In genomic region chrX:147901476-147902126, GRCh38 we compare ENCODE assay signal across 33 cellular contexts. TPM values are rescaled to one million over a fixed set of nuclear protein-coding genes. Genes with fewer than 3 reads are reported as not detected.
A peak's percentile ranks its signal among the peaks of the same experiment; 100 is the strongest.
DNase-seq lines count a peak whose midpoint lies in the region; ATAC-seq and TF ChIP-seq lines count a peak whose summit lies in the region.
"Had no signal": no experiment of that assay in that cellular context is flagged by ENCODE, and none has a peak within 500 bp of the region (broad histone marks: within the 10 kb centered on the region; RNA-seq: fewer than 3 reads in every experiment).

No MANE protein-coding gene starts in this region.

- no peaks in the 10 kb centered on the region for H3K36me3 Mint-ChIP-seq in CD4-positive, alpha-beta memory T cell
- H3K36me3 Mint-ChIP-seq: naive thymus-derived CD8-positive, alpha-beta T cell; WTC11 had no signal

- H2AFZ ChIP-seq in OCI-LY3 (ENCODE audit: low read depth, low read length): 0 out of 2 replicates have a peak overlapping the region, but pooled peaks have one; percentile 60
- H2AFZ ChIP-seq in trophoblast cell (ENCODE audit: insufficient read depth, low read length, poor library complexity): no peak overlapping the region

- H3K4me2 ChIP-seq in OCI-LY3 (ENCODE audit: low read length) (no peak overlapping the region), trophoblast cell (ENCODE audit: low read length) (no peak overlapping the region)
- H3K4me2 ChIP-seq: KMS-11 had no signal

- H3K9me3 ChIP-seq in OCI-LY3 (ENCODE audit: insufficient read depth, low read length): no peaks in the 10 kb centered on the region
- H3K9me3 ChIP-seq in trophoblast cell (ENCODE audit: insufficient read depth, low read depth, low read length): no peaks in the 10 kb centered on the region
- no peaks in the 10 kb centered on the region for H3K9me3 ChIP-seq in CD4-positive, alpha-beta memory T cell (ENCODE audit: control insufficient read depth in 1 of 2, low read length in 2 of 2)
- H3K9me3 ChIP-seq: upper lobe of left lung had no signal

- H3K36me3 ChIP-seq in OCI-LY3 (replicated peaks; ENCODE audit: low read depth, low read length) (no peaks in the 10 kb centered on the region), trophoblast cell (ENCODE audit: control insufficient read depth in 1 of 2, insufficient read depth in 2 of 2, low read length in 2 of 2) (no peaks in the 10 kb centered on the region)
- no peaks in the 10 kb centered on the region for H3K36me3 ChIP-seq in CD4-positive, alpha-beta memory T cell (ENCODE audit: insufficient read depth, low read length)
- H3K36me3 ChIP-seq: upper lobe of left lung had no signal

- H4K20me1 ChIP-seq in OCI-LY3 (ENCODE audit: insufficient read depth, low read length): no peaks in the 10 kb centered on the region

- H2BK5ac ChIP-seq in trophoblast cell (ENCODE audit: low read depth, low read length, poor library complexity): peak overlapping the region; percentile 40

- H3K4me3 ChIP-seq in OCI-LY3 (ENCODE audit: low read length): no peak overlapping the region
- H3K4me3 ChIP-seq in epithelial cell of esophagus (ENCODE audit: low read length): no peak overlapping the region
- no peak overlapping the region for H3K4me3 ChIP-seq in trophoblast cell (ENCODE audit: low read depth, low read length)
- no peak overlapping the region for H3K4me3 ChIP-seq in CD4-positive, alpha-beta memory T cell (ENCODE audit: low read length in 2 of 2)
- H3K4me3 ChIP-seq: upper lobe of left lung had no signal

- no peak overlapping the region for H3K14ac ChIP-seq in trophoblast cell (ENCODE audit: low read length)

- no peaks in the 10 kb centered on the region for H3K4me1 ChIP-seq in OCI-LY3 (ENCODE audit: low read length)
- peaks cover 0 to 7% of the 10 kb centered on the region in 2 experiments for H3K4me1 ChIP-seq in trophoblast cell (ENCODE audit: control insufficient read depth in 1 of 2, insufficient read depth in 2 of 2, low read length in 2 of 2)
- peaks cover 3% of the 10 kb centered on the region for H3K4me1 ChIP-seq in CD4-positive, alpha-beta memory T cell (ENCODE audit: insufficient read depth, low read length)
- H3K4me1 ChIP-seq: upper lobe of left lung had no signal

- WGBS in trophoblast cell (ENCODE audit: extremely low coverage, insufficient coverage, insufficient read length): no CpG with 5 or more reads among the region's 5 CpGs

- H3K27me3 Mint-ChIP-seq in CD4-positive, alpha-beta memory T cell: no peaks in the 10 kb centered on the region
- H3K27me3 Mint-ChIP-seq: activated CD4-positive, alpha-beta T cell treated with anti-CD3 and anti-CD28 coated beads, Interleukin-2, amount 10 ng/mL, durations not matched to agents 7 days and 5 days; activated CD8-positive, alpha-beta memory T cell treated with anti-CD3 and anti-CD28 coated beads, Interleukin-2, amount 10 ng/mL, durations not matched to agents 7 days and 5 days; activated naive CD8-positive, alpha-beta T cell treated with anti-CD3 and anti-CD28 coated beads, Interleukin-2, amount 10 ng/mL, durations not matched to agents 7 days and 5 days; effector memory CD8-positive, alpha-beta T cell; naive thymus-derived CD8-positive, alpha-beta T cell had no signal

- H4K8ac ChIP-seq in trophoblast cell (ENCODE audit: low read depth, low read length): no peak overlapping the region

- ATAC-seq in HG02588 (IDR thresholded peaks at IDR 0.05; ENCODE audit: unreplicated experiment) (no peak), GM18907 (IDR thresholded peaks at IDR 0.05; ENCODE audit: unreplicated experiment) (no peak)
- ATAC-seq: activated CD8-positive, alpha-beta memory T cell treated with anti-CD3 and anti-CD28 coated beads, Interleukin-2, amount 10 ng/mL, durations not matched to agents 7 days and 5 days; effector memory CD8-positive, alpha-beta T cell; esophagus mucosa; naive thymus-derived CD8-positive, alpha-beta T cell; WTC11 had no signal

- no peak overlapping the region for H2AK5ac ChIP-seq in trophoblast cell (ENCODE audit: low read length)

- peak overlapping the region; percentile 40 for H2BK12ac ChIP-seq in trophoblast cell (ENCODE audit: low read length)

- peak overlapping the region; percentile 68 for H4K91ac ChIP-seq in trophoblast cell (ENCODE audit: low read depth, low read length)

- H3K79me2 ChIP-seq in OCI-LY3 (ENCODE audit: low read length) (no peaks in the 10 kb centered on the region), trophoblast cell (ENCODE audit: control insufficient read depth, insufficient read depth, low read length, poor library complexity) (no peaks in the 10 kb centered on the region)

- intact Hi-C loops in CD4-positive, alpha-beta memory T cell (cut with micrococcal nuclease): no loop called here

- no peaks in the 10 kb centered on the region for H3K27me3 ChIP-seq in OCI-LY3 (ENCODE audit: low read depth, low read length)
- no peaks in the 10 kb centered on the region for H3K27me3 ChIP-seq in trophoblast cell (ENCODE audit: insufficient read depth, low read length)
- H3K27me3 ChIP-seq in CD4-positive, alpha-beta memory T cell (ENCODE audit: insufficient read depth, low read length): no peaks in the 10 kb centered on the region
- H3K27me3 ChIP-seq: upper lobe of left lung had no signal

- H3K9me3 Mint-ChIP-seq in CD4-positive, alpha-beta memory T cell: peaks cover 0 to 2% (median 0%) of the 10 kb centered on the region in 8 donors
- H3K9me3 Mint-ChIP-seq: activated naive CD8-positive, alpha-beta T cell treated with anti-CD3 and anti-CD28 coated beads, Interleukin-2, amount 10 ng/mL, durations not matched to agents 7 days and 5 days; effector memory CD8-positive, alpha-beta T cell; naive thymus-derived CD8-positive, alpha-beta T cell had no signal

- H3K4me1 Mint-ChIP-seq in CD4-positive, alpha-beta memory T cell: peaks cover 0 to 5% (median 3%) of the 10 kb centered on the region in 4 donors
- H3K4me1 Mint-ChIP-seq: activated naive CD8-positive, alpha-beta T cell treated with anti-CD3 and anti-CD28 coated beads, Interleukin-2, amount 10 ng/mL, durations not matched to agents 7 days and 5 days; WTC11 had no signal

- H3K23ac ChIP-seq in trophoblast cell (ENCODE audit: low read length): no peak overlapping the region

- H3K18ac ChIP-seq in trophoblast cell (ENCODE audit: low read length): no peak overlapping the region

- DNase-seq in GF-D8 (lab: John Stamatoyannopoulos, UW): peak; percentile 1
- peak; percentile 23 for DNase-seq in epithelial cell of esophagus (ENCODE audit: low read depth)
- DNase-seq in trophoblast cell: peak; percentile 27 to 81
- DNase-seq in CD4-positive, alpha-beta memory T cell: no peak
- DNase-seq: activated CD4-positive, alpha-beta T cell treated with anti-CD3 and anti-CD28 coated beads, Interleukin-2, amount 10 ng/mL, durations not matched to agents 7 days and 5 days; activated CD8-positive, alpha-beta memory T cell treated with anti-CD3 and anti-CD28 coated beads, Interleukin-2, amount 10 ng/mL, durations not matched to agents 7 days and 5 days; activated gamma-delta T cell treated with Interleukin-2 at 50 U/mL for 16 hours; activated naive CD8-positive, alpha-beta T cell treated with anti-CD3 and anti-CD28 coated beads, Interleukin-2, amount 10 ng/mL, durations not matched to agents 7 days and 5 days; activated T-cell treated with anti-CD3 and anti-CD28 coated beads, Interleukin-2, amount 50 U/mL, for 48 hours; Calu3; caudate nucleus; cortex of kidney; effector memory CD8-positive, alpha-beta T cell; H9; islet precursor cell; midbrain; naive thymus-derived CD8-positive, alpha-beta T cell; NCI-H1417 treated with DMSO at 0.1 percent for 48 hours; NCI-H2081; NCI-H2227 treated with DMSO at 0.1 percent for 48 hours; NCI-H526; occipital lobe; SIG-M5; stimulated activated CD4-positive, alpha-beta T cell treated with anti-CD3 and anti-CD28 coated beads, Interleukin-15, amount 100 ng/mL, for 24 hours; stimulated activated CD4-positive, alpha-beta T cell treated with anti-CD3 and anti-CD28 coated beads, Interleukin-4, amount 100 ng/mL, for 4 hours; upper lobe of left lung had no signal

- H3K27ac ChIP-seq in OCI-LY3 (ENCODE audit: low read length) (no peak overlapping the region), trophoblast cell (ENCODE audit: low read depth, low read length) (peak overlapping the region; percentile 76)
- H3K27ac ChIP-seq in CD4-positive, alpha-beta memory T cell (ENCODE audit: low read depth, low read length): no peak overlapping the region
- H3K27ac ChIP-seq: HL-60, KMS-11, upper lobe of left lung had no signal

- H3K79me1 ChIP-seq in trophoblast cell (ENCODE audit: low read length): peaks cover 6% of the 10 kb centered on the region

- POLR2A ChIA-PET in CD4-positive, alpha-beta memory T cell (lab: Charles Lee; ENCODE audit: partially characterized antibody): no interaction called here

- peak overlapping the region; percentile 60 for H2BK120ac ChIP-seq in trophoblast cell (ENCODE audit: insufficient read depth, low read length, poor library complexity)

- H3K4ac ChIP-seq in trophoblast cell (ENCODE audit: low read depth, low read length): no peak overlapping the region

- H3K27ac Mint-ChIP-seq in CD4-positive, alpha-beta memory T cell: peak overlapping the region in 1 of 7 donors; percentile 43
- H3K27ac Mint-ChIP-seq: activated CD4-positive, alpha-beta T cell treated with anti-CD3 and anti-CD28 coated beads, Interleukin-2, amount 10 ng/mL, durations not matched to agents 7 days and 5 days; activated CD8-positive, alpha-beta memory T cell treated with anti-CD3 and anti-CD28 coated beads, Interleukin-2, amount 10 ng/mL, durations not matched to agents 7 days and 5 days; activated naive CD8-positive, alpha-beta T cell treated with anti-CD3 and anti-CD28 coated beads, Interleukin-2, amount 10 ng/mL, durations not matched to agents 7 days and 5 days; effector memory CD8-positive, alpha-beta T cell; H9; WTC11 had no signal

- H3K9ac ChIP-seq in OCI-LY3 (ENCODE audit: low read length) (no peak overlapping the region), trophoblast cell (ENCODE audit: low read length) (no peak overlapping the region)
- H3K9ac ChIP-seq: KMS-11 had no signal

- CTCF ChIA-PET in CD4-positive, alpha-beta memory T cell (lab: Charles Lee; ENCODE audit: partially characterized antibody): no interaction called here

- TF ChIP-seq CTCF in OCI-LY3 (IDR thresholded peaks at IDR 0.05; ENCODE audit: low read depth, low read length): no peak
- TF ChIP-seq CTCF in epithelial cell of esophagus (IDR thresholded peaks at IDR 0.05; ENCODE audit: insufficient read depth, low read depth, low read length, missing control alignments): no peak

- H3K4me3 Mint-ChIP-seq in CD4-positive, alpha-beta memory T cell: no peak overlapping the region
- H3K4me3 Mint-ChIP-seq: activated CD4-positive, alpha-beta T cell treated with anti-CD3 and anti-CD28 coated beads, Interleukin-2, amount 10 ng/mL, durations not matched to agents 7 days and 5 days; activated CD8-positive, alpha-beta memory T cell treated with anti-CD3 and anti-CD28 coated beads, Interleukin-2, amount 10 ng/mL, durations not matched to agents 7 days and 5 days; activated naive CD8-positive, alpha-beta T cell treated with anti-CD3 and anti-CD28 coated beads, Interleukin-2, amount 10 ng/mL, durations not matched to agents 7 days and 5 days; effector memory CD8-positive, alpha-beta T cell; H9; WTC11 had no signal

- H4K12ac ChIP-seq in trophoblast cell (ENCODE audit: low read depth, low read length): no peak overlapping the region

RNA-seq across cellular contexts. Expression of gene FMR1, which starts 10.1 kb away (rescaled TPM):
- polyA plus RNA-seq in trophoblast cell (2013): 75.8 and 77.2 TPM in 2 replicates
- total RNA-seq in CD4-positive, alpha-beta memory T cell: 10 to 100 TPM; 82.8 to 88.8 TPM
- 1 to 10 TPM; 5.8 to 7.3 TPM for polyA plus RNA-seq in CD4-positive, alpha-beta memory T cell

Comparison
In these comparisons a context has a peak if more than half of its experiments do, and no peak if none do; other contexts are left out.
1. DNase-seq: peak in GF-D8 (single experiment), epithelial cell of esophagus (single experiment) and trophoblast cell (2 of 2); none in CD4-positive, alpha-beta memory T cell (0 of 5).